ENCODE assay signal across 7 cellular contexts in the genomic region with DNA sequence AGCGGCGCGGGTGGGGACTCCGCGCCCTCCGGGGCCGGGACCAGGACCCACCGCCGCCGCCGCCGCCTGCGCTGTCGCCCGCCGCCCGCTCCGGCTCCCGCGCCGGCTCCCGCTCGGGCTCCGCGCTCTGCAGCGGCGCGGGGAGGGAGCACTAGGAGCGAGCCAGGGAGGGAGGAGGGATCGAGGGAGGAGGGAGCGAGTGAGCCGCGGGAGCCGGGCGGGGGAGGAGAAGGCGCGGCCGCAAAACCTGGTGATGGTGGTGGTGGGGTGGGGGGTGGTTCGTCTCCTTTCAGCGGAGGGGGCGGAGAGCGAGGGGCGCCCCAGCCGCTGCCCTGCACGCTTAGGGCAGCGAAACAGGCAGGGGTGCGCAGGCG.
DNase-seq lines count a peak whose midpoint lies in the region; TF ChIP-seq lines count a peak whose summit lies in the region.

Gene LINGO1, minus strand, starts transcription at position 153 of the 374 bp plus-strand sequence. CDS start 597 bp downstream, outside the sequence.

- peak within 1 kb of the TSS; percentile 78 for H2AFZ ChIP-seq in parathyroid adenoma

- H3K27me3 ChIP-seq in HAP-1 (ENCODE audit: low read depth) (no peaks in the 10 kb centered on the region), WERI-Rb-1 (ENCODE audit: insufficient read depth, low read depth, severe bottlenecking) (no peaks in the 10 kb centered on the region), parathyroid adenoma (ENCODE audit: control insufficient read depth, insufficient read depth, low read length) (no peaks in the 10 kb centered on the region)

- TF ChIP-seq CTCF in WERI-Rb-1 (IDR thresholded peaks at IDR 0.05; ENCODE audit: low read depth, low read length) (no peak), parathyroid adenoma (IDR thresholded peaks at IDR 0.05) (no peak)

- H3K36me3 ChIP-seq in HAP-1 (replicated peaks) (no peaks in the 10 kb centered on the region), WERI-Rb-1 (no peaks in the 10 kb centered on the region), parathyroid adenoma (ENCODE audit: control insufficient read depth, insufficient read depth, low read length) (no peaks in the 10 kb centered on the region)

- H3K4me2 ChIP-seq in parathyroid adenoma (ENCODE audit: low read length) = peak within 1 kb of the TSS; percentile 92

- no peaks in the 10 kb centered on the region for H3K9me3 ChIP-seq in HAP-1
- H3K9me3 ChIP-seq in WERI-Rb-1 (ENCODE audit: severe bottlenecking) = no peaks in the 10 kb centered on the region
- H3K9me3 ChIP-seq in parathyroid adenoma (ENCODE audit: control insufficient read depth, low read length) = no peaks in the 10 kb centered on the region

- H3K79me2 ChIP-seq in parathyroid adenoma = no peaks in the 10 kb centered on the region

- H3K4me3 ChIP-seq in HAP-1 = peak within 1 kb of the TSS; percentile 39
- peak within 1 kb of the TSS; percentile 40 for H3K4me3 ChIP-seq in WERI-Rb-1 (ENCODE audit: low read depth, low read length)
- peak within 1 kb of the TSS; percentile 51 for H3K4me3 ChIP-seq in parathyroid adenoma (ENCODE audit: low read depth, low read length)

- in situ Hi-C loops in HAP-1 (cut with MboI; ENCODE audit: low sequenced_read_pairs) = no loop called here

- DNase-seq in HAP-1 (ENCODE audit: low spot score in 2 of 2) = peak; percentile 59 to 82
- DNase-seq in WERI-Rb-1 = no peak
- peak in 41 of 42 donors; percentile 40 to 94 (median 81) for DNase-seq in head of caudate nucleus
- no peak for DNase-seq in kidney glomerular epithelial cell (lab: John Stamatoyannopoulos, UW)
- no peak for DNase-seq in activated CD8-positive, alpha-beta memory T cell treated with anti-CD3 and anti-CD28 coated beads for 24 hours
- no peak for DNase-seq in activated gamma-delta T cell (lab: John Stamatoyannopoulos, UW)

- intact Hi-C loops in head of caudate nucleus (cut with DNase I) = loop anchor here (5.0 kb wide), 2 partner anchors 90 to 190 kb away; no protein-coding TSS in a partner anchor

- H3K9ac ChIP-seq in parathyroid adenoma = no peak within 1 kb of the TSS

- H3K4me1 ChIP-seq in HAP-1 (peaks cover 33% of the 10 kb centered on the region), parathyroid adenoma (no peaks in the 10 kb centered on the region)

- no peak within 1 kb of the TSS for H3K27ac ChIP-seq in WERI-Rb-1
- H3K27ac ChIP-seq in parathyroid adenoma = no peak within 1 kb of the TSS

Comparison
In these comparisons a context has a peak if more than half of its experiments do, and no peak if none do; other contexts are left out.
1. DNase-seq: peak in HAP-1 (2 of 2) and head of caudate nucleus (41 of 42); none in WERI-Rb-1 (single experiment), kidney glomerular epithelial cell (single experiment), activated CD8-positive, alpha-beta memory T cell treated with anti-CD3 and anti-CD28 coated beads for 24 hours (single experiment) and activated gamma-delta T cell (single experiment).
2. Peak in every context shown above with its lines, with median percentiles within 50 percentile points of each other: H3K4me3 ChIP-seq.